Comparison of ENCODE assay signal across 18 cellular contexts in the genomic region with DNA sequence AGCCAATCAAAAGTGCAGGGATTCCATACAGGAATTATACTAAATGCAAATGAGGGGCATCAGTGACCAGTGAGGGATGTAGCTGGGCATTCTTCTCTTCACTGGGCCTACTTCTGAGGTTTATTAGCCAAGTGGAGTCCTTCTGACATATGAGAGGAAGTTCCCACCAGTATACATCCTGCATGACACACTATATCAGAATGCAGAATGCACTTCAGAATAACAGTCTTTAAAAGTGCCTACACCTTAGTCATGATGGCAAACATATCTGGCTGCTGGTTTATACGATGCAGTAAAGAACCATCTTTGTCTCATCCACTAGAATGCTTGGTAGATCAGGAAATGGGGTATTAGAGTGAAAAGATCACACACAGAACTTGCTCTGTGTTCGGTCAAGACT.
DNase-seq lines count a peak whose midpoint lies in the region; ATAC-seq lines count a peak whose summit lies in the region.
"Had no signal": no experiment of that assay in that cellular context is flagged by ENCODE, and none has a peak within 500 bp of the region (broad histone marks: within the 10 kb centered on the region; RNA-seq: fewer than 3 reads in every experiment).

No MANE protein-coding gene starts in this region.

- H3K36me3 ChIP-seq in naive thymus-derived CD4-positive, alpha-beta T cell (ENCODE audit: control insufficient read depth in 2 of 3, insufficient read depth in 3 of 3, low read length in 3 of 3) = no peaks in the 10 kb centered on the region
- H3K36me3 ChIP-seq: cardiac muscle cell, spleen, upper lobe of right lung had no signal

- CTCF ChIA-PET in naive thymus-derived CD4-positive, alpha-beta T cell (lab: Charles Lee) = no interaction called here

- H3K4me3 Mint-ChIP-seq in naive thymus-derived CD4-positive, alpha-beta T cell = no peak overlapping the region
- H3K4me3 Mint-ChIP-seq: nephron had no signal

- POLR2A ChIA-PET in naive thymus-derived CD4-positive, alpha-beta T cell (lab: Charles Lee) = no interaction called here

- intact Hi-C loops in naive thymus-derived CD4-positive, alpha-beta T cell (cut with micrococcal nuclease) = no loop called here

- peak; percentile 47 for DNase-seq in AG08396 (ENCODE audit: low spot score)
- DNase-seq in HT1080 (ENCODE audit: low read depth) = peak; percentile 96
- DNase-seq in astrocyte of the hippocampus (ENCODE audit: low read depth, low spot score) = peak; percentile 50
- DNase-seq in kidney tubule cell (ENCODE audit: low spot score) = peak; percentile 93
- DNase-seq in 8988T = no peak
- DNase-seq in naive thymus-derived CD4-positive, alpha-beta T cell = no peak
- no peak for DNase-seq in germinal center (ENCODE audit: low spot score)
- DNase-seq: activated T-cell treated with anti-CD3 and anti-CD28 coated beads, Interleukin-2, amount 50 U/mL, for 48 hours; erythroblast; NCI-H1436 treated with DMSO at 0.1 percent for 48 hours; spleen; upper lobe of right lung had no signal

- peaks cover 0 to 3% (median 0%) of the 10 kb centered on the region in 11 donors for H3K9me3 Mint-ChIP-seq in naive thymus-derived CD4-positive, alpha-beta T cell
- H3K9me3 Mint-ChIP-seq: nephron had no signal

- ATAC-seq in GM21529 (IDR thresholded peaks at IDR 0.05; ENCODE audit: unreplicated experiment) = no peak
- no peak for ATAC-seq in naive thymus-derived CD4-positive, alpha-beta T cell
- ATAC-seq: activated CD4-positive, CD25-positive, alpha-beta regulatory T cell treated with anti-CD3 and anti-CD28 coated beads, Interleukin-2, amount 50 U/mL, for 24 hours; upper lobe of right lung had no signal

- H3K36me3 Mint-ChIP-seq in naive thymus-derived CD4-positive, alpha-beta T cell = no peaks in the 10 kb centered on the region

- H3K4me1 Mint-ChIP-seq in naive thymus-derived CD4-positive, alpha-beta T cell = no peaks in the 10 kb centered on the region

- no peak overlapping the region for H3K27ac Mint-ChIP-seq in naive thymus-derived CD4-positive, alpha-beta T cell
- H3K27ac Mint-ChIP-seq: nephron had no signal

- H3K27me3 ChIP-seq in naive thymus-derived CD4-positive, alpha-beta T cell (ENCODE audit: control insufficient read depth in 2 of 2, insufficient read depth in 2 of 2, low read length in 2 of 2) = no peaks in the 10 kb centered on the region
- H3K27me3 ChIP-seq: cardiac muscle cell, spleen, upper lobe of right lung had no signal

- H3K27ac ChIP-seq in naive thymus-derived CD4-positive, alpha-beta T cell (ENCODE audit: low read depth, low read length) = no peak overlapping the region
- H3K27ac ChIP-seq: C4-2B, cardiac muscle cell, SK-N-MC, spleen, upper lobe of right lung had no signal

- peaks cover 0 to 13% (median 0%) of the 10 kb centered on the region in 5 donors for H3K27me3 Mint-ChIP-seq in naive thymus-derived CD4-positive, alpha-beta T cell

- H3K4me1 ChIP-seq in naive thymus-derived CD4-positive, alpha-beta T cell (ENCODE audit: control insufficient read depth in 2 of 2, insufficient read depth in 2 of 2, low read length in 2 of 2) = no peaks in the 10 kb centered on the region
- H3K4me1 ChIP-seq: spleen, upper lobe of right lung had no signal

- no peak overlapping the region for H3K4me3 ChIP-seq in naive thymus-derived CD4-positive, alpha-beta T cell (ENCODE audit: low read length)
- H3K4me3 ChIP-seq: cardiac muscle cell, SK-N-MC, spleen, upper lobe of right lung had no signal

- no peaks in the 10 kb centered on the region for H3K9me3 ChIP-seq in naive thymus-derived CD4-positive, alpha-beta T cell (ENCODE audit: control insufficient read depth in 2 of 3, low read length in 3 of 3)
- H3K9me3 ChIP-seq: upper lobe of right lung had no signal

Comparison
In these comparisons a context has a peak if more than half of its experiments do, and no peak if none do; other contexts are left out.
1. DNase-seq: peak in AG08396 (single experiment), HT1080 (single experiment), astrocyte of the hippocampus (single experiment) and kidney tubule cell (single experiment); none in 8988T (single experiment), naive thymus-derived CD4-positive, alpha-beta T cell (0 of 9) and germinal center (single experiment).